Comparison of ENCODE assay signal across 15 cellular contexts in genomic region chr4:94446386-94446785, GRCh38. TPM values are rescaled to one million over a fixed set of nuclear protein-coding genes. Genes with fewer than 3 reads are reported as not detected.
DNase-seq lines count a peak whose midpoint lies in the region; TF ChIP-seq lines count a peak whose summit lies in the region.
"Had no signal": no experiment of that assay in that cellular context is flagged by ENCODE, and none has a peak within 500 bp of the region (broad histone marks: within the 10 kb centered on the region; RNA-seq: fewer than 3 reads in every experiment).

No MANE protein-coding gene starts in this region.

- peaks cover 0 to 77% (median 14%) of the 10 kb centered on the region in 4 donors for H3K4me1 ChIP-seq in tibial artery
- H3K4me1 ChIP-seq: vagina had no signal

- DNase-seq in HS-5 (ENCODE audit: low read depth) (peak; percentile 72), astrocyte of the hippocampus (ENCODE audit: low read depth, low spot score) (peak; percentile 26), foreskin fibroblast (peak; percentile 90 to 96), tibial artery (no peak), AG08395 (ENCODE audit: low spot score) (no peak), SK-N-DZ (ENCODE audit: low spot score) (no peak), medulla oblongata (ENCODE audit: extremely low spot score) (no peak)
- DNase-seq: activated CD4-positive, alpha-beta T cell treated with anti-CD3 and anti-CD28 coated beads, Interleukin-2, amount 50 U/mL, for 1 hour; left ventricle myocardium superior; NCI-H2081; nephron progenitor cell; right lobe of liver; SHP77 treated with DMSO at 0.1 percent for 48 hours; stimulated activated naive CD4-positive, alpha-beta T cell had no signal

- no peaks in the 10 kb centered on the region for H3K27me3 ChIP-seq in tibial artery
- H3K27me3 ChIP-seq: right lobe of liver, vagina had no signal

- TF ChIP-seq CTCF in foreskin fibroblast (IDR thresholded peaks at IDR 0.05; ENCODE audit: low read depth, low read length), result no peak
- TF ChIP-seq CTCF in tibial artery (IDR thresholded peaks at IDR 0.05), result no peak

- no peak overlapping the region for H3K4me3 ChIP-seq in foreskin fibroblast (ENCODE audit: low read depth in 1 of 2, low read length in 2 of 2)
- no peak overlapping the region for H3K4me3 ChIP-seq in tibial artery
- H3K4me3 ChIP-seq: right lobe of liver, vagina had no signal

- no peaks in the 10 kb centered on the region for H3K9me3 ChIP-seq in tibial artery
- H3K9me3 ChIP-seq: right lobe of liver, vagina had no signal

- peak overlapping the region; percentile 57 to 75 for H3K27ac ChIP-seq in tibial artery
- H3K27ac ChIP-seq: right lobe of liver, vagina had no signal

- intact Hi-C loops in tibial artery (cut with DNase I; ENCODE audit: low total_unique reads), result no loop called here

- H3K36me3 ChIP-seq in tibial artery, result no peaks in the 10 kb centered on the region
- H3K36me3 ChIP-seq: right lobe of liver, vagina had no signal

RNA-seq across cellular contexts. Expression of gene PDLIM5, which starts 5.4 kb away (rescaled TPM):
- polyA plus RNA-seq in SK-N-DZ (2014; cell fraction: cytosol; rRNA removed), result 8.9 and 12.6 TPM in 2 replicates
- 3.0 and 3.1 TPM in 2 replicates for polyA plus RNA-seq in SK-N-DZ (2014; cell fraction: nucleus; rRNA removed)

Comparison
In these comparisons a context has a peak if more than half of its experiments do, and no peak if none do; other contexts are left out.
1. DNase-seq: peak in HS-5 (single experiment), astrocyte of the hippocampus (single experiment) and foreskin fibroblast (2 of 2); none in tibial artery (0 of 2), AG08395 (single experiment), SK-N-DZ (single experiment) and medulla oblongata (single experiment).